Comparison of ENCODE assay signal across 14 cellular contexts in genomic region chr16:46886764-46887523, GRCh38. TPM values are rescaled to one million over a fixed set of nuclear protein-coding genes. Genes with fewer than 3 reads are reported as not detected.
A peak's percentile ranks its signal among the peaks of the same experiment; 100 is the strongest.
DNase-seq lines count a peak whose midpoint lies in the region; ATAC-seq and TF ChIP-seq lines count a peak whose summit lies in the region.
"Had no signal": no experiment of that assay in that cellular context is flagged by ENCODE, and none has a peak within 500 bp of the region (broad histone marks: within the 10 kb centered on the region; RNA-seq: fewer than 3 reads in every experiment).

No MANE protein-coding gene starts in this region.

- H3K4me2 ChIP-seq in hepatocyte: peak overlapping the region; percentile 92

- H3K9me3 Mint-ChIP-seq in Caco-2 (ENCODE audit: unreplicated experiment): no peaks in the 10 kb centered on the region
- H3K9me3 Mint-ChIP-seq in activated naive CD8-positive, alpha-beta T cell treated with anti-CD3 and anti-CD28 coated beads, Interleukin-2, amount 50 U/mL, for 24 hours: no peaks in the 10 kb centered on the region

- TF ChIP-seq CTCF in Caco-2 (IDR thresholded peaks at IDR 0.05; ENCODE audit: insufficient read depth in 1 of 2, low read depth in 1 of 2, low read length in 1 of 2, severe bottlenecking in 1 of 2, unreplicated experiment in 1 of 2) (no peak), hepatocyte (IDR thresholded peaks at IDR 0.05; ENCODE audit: poor library complexity) (no peak), prostate gland (IDR thresholded peaks at IDR 0.05) (no peak)

- ATAC-seq in activated naive CD8-positive, alpha-beta T cell treated with anti-CD3 and anti-CD28 coated beads, Interleukin-2, amount 50 U/mL, for 24 hours: no peak
- ATAC-seq in HG03135 (IDR thresholded peaks at IDR 0.05; ENCODE audit: unreplicated experiment) (no peak), GM19351 (IDR thresholded peaks at IDR 0.05; ENCODE audit: unreplicated experiment) (no peak)

- peaks cover 34% of the 10 kb centered on the region for H4K20me1 ChIP-seq in hepatocyte (ENCODE audit: insufficient read depth, poor library complexity, severe bottlenecking)

- peaks cover 30% of the 10 kb centered on the region for H3K4me1 Mint-ChIP-seq in Caco-2 (ENCODE audit: low read depth, unreplicated experiment)
- H3K4me1 Mint-ChIP-seq in activated naive CD8-positive, alpha-beta T cell treated with anti-CD3 and anti-CD28 coated beads, Interleukin-2, amount 50 U/mL, for 24 hours: peaks cover 21% of the 10 kb centered on the region

- no peak overlapping the region for H3K4me3 ChIP-seq in Caco-2 (ENCODE audit: low read depth, low read length)
- no peak overlapping the region for H3K4me3 ChIP-seq in hepatocyte
- peak overlapping the region in 1 of 2 donors; percentile 78 for H3K4me3 ChIP-seq in prostate gland
- H3K4me3 ChIP-seq: upper lobe of left lung had no signal

- H3K27me3 ChIP-seq in Caco-2 (replicated peaks; ENCODE audit: control insufficient read depth, insufficient read depth, low read length) (no peaks in the 10 kb centered on the region), hepatocyte (no peaks in the 10 kb centered on the region), prostate gland (replicated peaks; ENCODE audit: insufficient read depth) (no peaks in the 10 kb centered on the region)
- H3K27me3 ChIP-seq: upper lobe of left lung had no signal

- peaks cover 51% of the 10 kb centered on the region for H3K36me3 Mint-ChIP-seq in Caco-2 (ENCODE audit: insufficient read depth, unreplicated experiment)
- H3K36me3 Mint-ChIP-seq in activated naive CD8-positive, alpha-beta T cell treated with anti-CD3 and anti-CD28 coated beads, Interleukin-2, amount 50 U/mL, for 24 hours (ENCODE audit: low read depth): peaks cover 5% of the 10 kb centered on the region

- peak overlapping the region; percentile 82 for H3K27ac Mint-ChIP-seq in Caco-2 (ENCODE audit: unreplicated experiment)
- no peak overlapping the region for H3K27ac Mint-ChIP-seq in activated naive CD8-positive, alpha-beta T cell treated with anti-CD3 and anti-CD28 coated beads, Interleukin-2, amount 50 U/mL, for 24 hours

- no peaks in the 10 kb centered on the region for H3K27me3 Mint-ChIP-seq in Caco-2 (ENCODE audit: insufficient read depth, unreplicated experiment)
- peaks cover 14% of the 10 kb centered on the region for H3K27me3 Mint-ChIP-seq in activated naive CD8-positive, alpha-beta T cell treated with anti-CD3 and anti-CD28 coated beads, Interleukin-2, amount 50 U/mL, for 24 hours

- H3K9me2 ChIP-seq in hepatocyte (replicated peaks; ENCODE audit: insufficient read depth): no peaks in the 10 kb centered on the region

- no TSS peak for BruUV-seq in Caco-2 (replicated peaks; lab: Mats Ljungman, UMichigan)

- H2AFZ ChIP-seq in hepatocyte: no peak overlapping the region

- CTCF ChIA-PET in Caco-2 (lab: Charles Lee): interaction anchor here (0.6 to 3.1 kb wide), 3 partner anchors 10 to 33 kb away, joined by 3 to 22 read pairs (median 7); no protein-coding TSS in a partner anchor

- no peak for TF ChIP-seq POLR2A in prostate gland (IDR thresholded peaks at IDR 0.05)

- POLR2A ChIA-PET in Caco-2 (lab: Charles Lee): no interaction called here

- H3K27ac ChIP-seq in hepatocyte (peak overlapping the region; percentile 91), prostate gland (peak overlapping the region; percentile 85 to 90)
- H3K27ac ChIP-seq: neutrophil, upper lobe of left lung had no signal

- H3K4me3 Mint-ChIP-seq in Caco-2 (ENCODE audit: unreplicated experiment): peak overlapping the region; percentile 94
- H3K4me3 Mint-ChIP-seq in activated naive CD8-positive, alpha-beta T cell treated with anti-CD3 and anti-CD28 coated beads, Interleukin-2, amount 50 U/mL, for 24 hours: peak overlapping the region; percentile 2

- H3K9me3 ChIP-seq in Caco-2 (no peaks in the 10 kb centered on the region), hepatocyte (ENCODE audit: low read depth) (no peaks in the 10 kb centered on the region), prostate gland (no peaks in the 10 kb centered on the region)
- H3K9me3 ChIP-seq: neutrophil, upper lobe of left lung had no signal

- DNase-seq in Caco-2: no peak
- no peak for DNase-seq in activated naive CD8-positive, alpha-beta T cell treated with anti-CD3 and anti-CD28 coated beads, Interleukin-2, amount 50 U/mL, for 24 hours
- no peak for DNase-seq in hepatocyte (ENCODE audit: low spot score)
- no peak for DNase-seq in prostate gland (ENCODE audit: low spot score)
- DNase-seq in SIG-M5 (lab: John Stamatoyannopoulos, UW): no peak
- DNase-seq in inferior parietal cortex (ENCODE audit: extremely low spot score): no peak
- DNase-seq: activated CD4-positive, alpha-beta T cell treated with anti-CD3 and anti-CD28 coated beads, Interleukin-2, amount 50 U/mL, for 4 hours; DMS153; Right ventricle myocardium superior; T1000; upper lobe of left lung had no signal

- 88% methylated on average over 16 of the region's 16 CpGs for WGBS in hepatocyte (ENCODE audit: low lambda C conversion rate, missing lambda C conversion rate)
- WGBS in prostate gland: 66% methylated on average over 16 of the region's 16 CpGs

- H3K4me1 ChIP-seq in Caco-2 (peaks cover 40% of the 10 kb centered on the region), hepatocyte (ENCODE audit: insufficient read depth) (peaks cover 38% of the 10 kb centered on the region), prostate gland (replicated peaks) (peaks cover 4% of the 10 kb centered on the region)

- intact Hi-C loops in Caco-2 (cut with micrococcal nuclease; ENCODE audit: unreplicated experiment): loop anchor here (10.0 kb wide), 1 partner anchor 1498 kb away; the partner anchor contains the start of gene SIAH1
- intact Hi-C loops in prostate gland (cut with DNase I): no loop called here

- H3K36me3 ChIP-seq in Caco-2 (ENCODE audit: control insufficient read depth, insufficient read depth, low read length) (0 out of 2 replicates have a peak, but pooled peaks cover 3% of the 10 kb centered on the region), hepatocyte (replicated peaks; ENCODE audit: insufficient read depth, low read depth) (no peaks in the 10 kb centered on the region), prostate gland (no peaks in the 10 kb centered on the region)
- H3K36me3 ChIP-seq: neutrophil, upper lobe of left lung had no signal

- peaks cover 69% of the 10 kb centered on the region for H3K79me2 ChIP-seq in hepatocyte

RNA-seq across cellular contexts. Expression of gene GPT2, which starts 2.8 kb away (rescaled TPM):
- 128 and 142 TPM in 2 replicates for total RNA-seq in Caco-2 (2022)
- 37.4 and 41.0 TPM in 2 replicates for total RNA-seq in hepatocyte
- 38.9 and 51.3 TPM in 2 replicates for polyA plus RNA-seq in hepatocyte
- total RNA-seq in prostate gland: 10 to 100 TPM; 49.8 to 64.6 TPM

RNA-seq across cellular contexts. Expression of gene C16orf87, which starts 56.0 kb away (rescaled TPM):
- total RNA-seq in Caco-2 (2022) (11.9 and 12.1 TPM in 2 replicates), hepatocyte (25.1 and 31.9 TPM in 2 replicates), prostate gland (10 to 100 TPM in 1 of 2 donors, 1 to 10 TPM in 1; 8.1 to 24.4 TPM)
- polyA plus RNA-seq in hepatocyte: 24.9 and 27.5 TPM in 2 replicates
